ENCODE assay signal across 8 cellular contexts in genomic region chr5:141412853-141413539, GRCh38. TPM values are rescaled to one million over a fixed set of nuclear protein-coding genes. Genes with fewer than 3 reads are reported as not detected.
DNase-seq lines count a peak whose midpoint lies in the region; ATAC-seq and TF ChIP-seq lines count a peak whose summit lies in the region.

Gene PCDHGA10, plus strand, starts transcription at chr5:141412987. Its CDS starts 189 bp downstream, at chr5:141413176.

- H3K9me3 Mint-ChIP-seq in naive thymus-derived CD8-positive, alpha-beta T cell, result peaks cover 0 to 63% (median 43%) of the 10 kb centered on the region in 9 donors

- 14 to 20% methylated on average over 29 to 31 of the region's 31 CpGs for WGBS in tibial nerve, 2 donors

- DNase-seq in NCI-H524 (lab: John Stamatoyannopoulos, UW) (peak; percentile 9 to 42), NCI-H524 treated with DMSO at 0.1 percent for 48 hours (lab: John Stamatoyannopoulos, UW) (no peak), NCI-H446 treated with DMSO at 0.1 percent for 48 hours (lab: John Stamatoyannopoulos, UW) (peak; percentile 2), activated T-cell treated with anti-CD3 and anti-CD28 coated beads for 4 hours (peak; percentile 53), fibroblast of gingiva (ENCODE audit: low read depth) (peak; percentile 67), tibial nerve (ENCODE audit: low spot score in 2 of 2) (peak in 1 of 2 donors; percentile 38)
- DNase-seq in naive thymus-derived CD8-positive, alpha-beta T cell, result peak in 9 of 10 donors; percentile 16 to 72 (median 48)

- peak; percentile 69 for ATAC-seq in HG02798 (IDR thresholded peaks at IDR 0.05; ENCODE audit: poor library complexity, unreplicated experiment)
- ATAC-seq in naive thymus-derived CD8-positive, alpha-beta T cell, result peak; percentile 77 to 78

- TF ChIP-seq POLR2A in tibial nerve (IDR thresholded peaks at IDR 0.05), result no peak

- TF ChIP-seq CTCF in tibial nerve (IDR thresholded peaks at IDR 0.05), result peak; percentile 10 to 32 (median 15)

- POLR2A ChIA-PET in naive thymus-derived CD8-positive, alpha-beta T cell (lab: Charles Lee), result interaction anchor here (1.6 kb wide), 1 partner anchor 93 kb away, joined by 4 read pairs; the partner anchor contains the start of gene TAF7

- H3K9me3 ChIP-seq in tibial nerve, result peaks cover 5 to 100% (median 44%) of the 10 kb centered on the region in 4 donors

- peak within 1 kb of the TSS in 2 of 4 donors; percentile 34 to 37 for H3K4me3 ChIP-seq in tibial nerve

- peaks cover 46 to 73% (median 64%) of the 10 kb centered on the region in 5 donors for H3K27me3 Mint-ChIP-seq in naive thymus-derived CD8-positive, alpha-beta T cell

- TF ChIP-seq EP300 in tibial nerve (IDR thresholded peaks at IDR 0.05), result no peak

- H3K36me3 Mint-ChIP-seq in naive thymus-derived CD8-positive, alpha-beta T cell, result peaks cover 17 to 44% (median 23%) of the 10 kb centered on the region in 3 donors

- H3K4me1 Mint-ChIP-seq in naive thymus-derived CD8-positive, alpha-beta T cell, result peaks cover 10 to 24% (median 15%) of the 10 kb centered on the region in 4 donors

- no peak within 1 kb of the TSS for H3K27ac ChIP-seq in tibial nerve

- H3K4me1 ChIP-seq in tibial nerve, result peaks cover 0 to 9% (median 0%) of the 10 kb centered on the region in 4 donors

- no peaks in the 10 kb centered on the region for H3K27me3 ChIP-seq in tibial nerve

- peaks cover 0 to 30% (median 0%) of the 10 kb centered on the region in 3 donors for H3K36me3 ChIP-seq in tibial nerve

- peak within 1 kb of the TSS in 3 of 10 donors; percentile 46 to 76 (median 50) for H3K27ac Mint-ChIP-seq in naive thymus-derived CD8-positive, alpha-beta T cell

- peak within 1 kb of the TSS; percentile 78 to 91 (median 90) for H3K4me3 Mint-ChIP-seq in naive thymus-derived CD8-positive, alpha-beta T cell

RNA-seq across cellular contexts. Expression of gene PCDHGA10, which starts in this region (rescaled TPM):
- under 1 TPM; 0.31 to 0.41 TPM for total RNA-seq in naive thymus-derived CD8-positive, alpha-beta T cell
- polyA plus RNA-seq in naive thymus-derived CD8-positive, alpha-beta T cell, result not detected
- total RNA-seq in tibial nerve, result 10 to 100 TPM in 2 of 4 donors, 1 to 10 TPM in 2; 7.6 to 15.0 (median 10.6) TPM

Comparison
In these comparisons a context has a peak if more than half of its experiments do, and no peak if none do; other contexts are left out.
1. RNA of gene PCDHGA10 (total RNA-seq): 7.6 to 15.0 TPM in tibial nerve; 0.31 to 0.41 TPM in naive thymus-derived CD8-positive, alpha-beta T cell; every median in the first group is over 4 times any median in the second.
2. Peak in DNase-seq and ATAC-seq in naive thymus-derived CD8-positive, alpha-beta T cell; RNA of the gene not detected or under 1 TPM.